ENCODE assay signal across 8 cellular contexts in the genomic region with DNA sequence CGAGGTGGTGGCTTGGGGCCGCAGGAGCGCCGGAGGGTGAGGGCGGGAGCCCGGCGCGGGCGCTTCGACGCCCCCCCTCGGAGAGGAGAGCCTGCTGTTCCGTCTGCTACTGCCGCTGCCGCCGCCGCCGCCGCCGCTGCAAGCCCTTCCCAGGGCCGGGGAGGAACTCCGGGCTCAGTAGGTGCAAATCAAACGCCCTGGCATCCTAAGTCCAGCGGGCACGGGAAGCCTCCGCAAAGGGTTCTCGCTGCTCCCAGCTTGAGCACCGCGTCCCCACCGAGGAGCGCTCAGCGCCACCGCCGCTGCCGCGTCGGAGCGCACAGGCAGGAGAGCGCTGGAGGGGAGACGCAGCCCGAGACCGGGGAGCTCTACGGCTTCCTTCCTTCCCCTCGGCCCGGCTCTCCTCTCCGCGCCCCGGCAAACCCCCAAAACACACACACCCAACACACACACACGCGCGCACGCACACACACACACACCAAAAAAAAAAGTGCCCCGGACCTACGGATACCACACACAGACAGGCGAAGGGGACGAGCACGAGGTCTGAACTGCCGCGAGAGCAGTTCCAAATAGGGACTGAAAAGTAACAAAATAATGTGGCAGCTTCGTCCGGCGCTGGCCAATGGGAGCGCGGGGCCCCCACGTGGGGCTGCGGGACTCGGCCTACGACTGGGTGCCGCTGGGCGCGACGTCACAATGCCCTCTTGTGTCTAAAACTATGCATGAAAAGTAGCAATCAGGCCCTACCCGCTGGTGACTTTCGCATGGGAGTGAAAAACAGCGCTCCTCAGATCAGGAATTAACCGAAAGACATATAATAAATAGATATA. TPM values are rescaled to one million over a fixed set of nuclear protein-coding genes. Genes with fewer than 3 reads are reported as not detected.
DNase-seq lines count a peak whose midpoint lies in the region; ATAC-seq and TF ChIP-seq lines count a peak whose summit lies in the region.

A gene (minus strand): TSS at position 581 of the 833 bp plus-strand sequence. CDS start 1,119 bp downstream, outside the sequence.

- peaks cover 61 to 74% (median 65%) of the 10 kb centered on the region in 4 donors for H3K4me1 ChIP-seq in upper lobe of left lung

- H3K9me3 ChIP-seq in upper lobe of left lung = no peaks in the 10 kb centered on the region

- WGBS in adipose tissue, 3 donors = 0% methylated on average over 63 to 74 of the region's 76 CpGs
- WGBS in upper lobe of left lung, 2 donors = 0 to 1% methylated on average over 46 to 67 of the region's 76 CpGs

- peak within 1 kb of the TSS; percentile 83 for H3K27ac ChIP-seq in adipose tissue (ENCODE audit: low read depth, low read length)
- H3K27ac ChIP-seq in upper lobe of left lung = peak within 1 kb of the TSS; percentile 92 to 98 (median 96)

- intact Hi-C loops in cardiac septum (cut with DNase I) = loop anchor here (5.0 to 10.0 kb wide), 3 partner anchors 265 to 500 kb away; no protein-coding TSS in a partner anchor

- H3K4me3 ChIP-seq in upper lobe of left lung = peak within 1 kb of the TSS; percentile 68 to 85 (median 82)

- TF ChIP-seq POLR2A in upper lobe of left lung (IDR thresholded peaks at IDR 0.05) = peak in 3 of 4 donors; percentile 69 to 96 (median 92)

- DNase-seq in NCI-H1417 treated with DMSO at 0.1 percent for 48 hours (lab: John Stamatoyannopoulos, UW) (peak; percentile 92), T follicular helper cell (ENCODE audit: low read depth) (peak; percentile 97), cardiac septum (ENCODE audit: low spot score) (peak; percentile 99), pons (ENCODE audit: low spot score) (peak; percentile 99), upper lobe of left lung (peak; percentile 100)

- no peaks in the 10 kb centered on the region for H3K27me3 ChIP-seq in upper lobe of left lung

- TF ChIP-seq CTCF in GM12873 (IDR thresholded peaks at IDR 0.05; ENCODE audit: insufficient read depth, low read depth, low read length, missing control alignments) (peak; percentile 41), upper lobe of left lung (IDR thresholded peaks at IDR 0.05) (peak in 5 of 6 experiments; percentile 19 to 48 (median 35))

- H3K36me3 ChIP-seq in upper lobe of left lung = peaks cover 0 to 14% (median 0%) of the 10 kb centered on the region in 4 donors

- peak; percentile 47 for ATAC-seq in HG02763 (IDR thresholded peaks at IDR 0.05; ENCODE audit: unreplicated experiment)
- peak; percentile 81 to 90 for ATAC-seq in upper lobe of left lung (ENCODE audit: low FRiP score in 2 of 2)

- peak in 1 of 4 donors; percentile 52 for TF ChIP-seq EP300 in upper lobe of left lung (IDR thresholded peaks at IDR 0.05)

RNA-seq across cellular contexts. Expression of the gene that starts here (rescaled TPM):
- polyA plus RNA-seq in adipose tissue = 10 to 100 TPM in 2 of 3 donors, 1 to 10 TPM in 1; 6.0 to 34.2 (median 31.4) TPM
- total RNA-seq in cardiac septum = 32.6 TPM
- 100 to 1,000 TPM in 1 of 6 donors, 10 to 100 TPM in 5; 52.2 to 140 (median 80.6) TPM for total RNA-seq in upper lobe of left lung

Comparison
In these comparisons a context has a peak if more than half of its experiments do, and no peak if none do; other contexts are left out.
1. Peak in every context shown above with its lines: DNase-seq, ATAC-seq, H3K4me3 ChIP-seq and H3K27ac ChIP-seq.